In the genomic region with DNA sequence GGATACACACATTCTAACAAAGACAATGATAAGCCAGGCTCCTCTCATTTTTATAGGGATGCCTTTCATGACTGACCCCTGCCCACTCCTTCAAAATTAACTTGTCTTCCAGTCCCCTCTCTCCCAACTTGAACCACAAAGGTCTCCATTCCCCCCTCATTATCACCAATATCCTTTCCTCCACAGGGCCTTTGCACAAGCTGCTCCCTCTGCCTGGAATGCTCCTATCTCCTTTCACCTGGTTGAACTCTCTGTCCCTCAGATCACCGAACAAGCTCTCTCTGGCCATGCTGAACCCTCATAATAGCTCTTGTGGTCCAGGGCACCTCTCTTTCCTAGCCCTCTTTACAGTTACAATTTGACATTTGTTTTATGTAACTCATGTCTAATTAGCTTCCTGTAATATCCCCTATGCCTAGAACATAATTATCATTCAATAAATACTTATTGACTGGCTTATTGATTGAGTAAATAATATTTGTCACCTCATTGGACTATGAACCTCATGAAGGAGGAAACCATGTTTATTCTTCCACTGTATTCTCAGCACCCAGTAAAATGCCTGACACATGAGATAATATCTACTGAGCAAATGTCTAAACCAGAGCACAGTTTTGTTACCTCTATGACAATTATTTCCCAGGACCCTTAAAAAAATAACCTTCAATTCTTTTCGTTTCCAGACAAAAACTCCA, we compare ENCODE assay signal across 2 cellular contexts.
A peak's percentile ranks its signal among the peaks of the same experiment; 100 is the strongest.
TF ChIP-seq lines count a peak whose summit lies in the region.

No MANE protein-coding gene starts in this region.

TF ChIP-seq in K562, 482 proteins besides CTCF, POLR2A, EP300 and RAD21 (continued from another document):
- TF ChIP-seq, protein P1, sequence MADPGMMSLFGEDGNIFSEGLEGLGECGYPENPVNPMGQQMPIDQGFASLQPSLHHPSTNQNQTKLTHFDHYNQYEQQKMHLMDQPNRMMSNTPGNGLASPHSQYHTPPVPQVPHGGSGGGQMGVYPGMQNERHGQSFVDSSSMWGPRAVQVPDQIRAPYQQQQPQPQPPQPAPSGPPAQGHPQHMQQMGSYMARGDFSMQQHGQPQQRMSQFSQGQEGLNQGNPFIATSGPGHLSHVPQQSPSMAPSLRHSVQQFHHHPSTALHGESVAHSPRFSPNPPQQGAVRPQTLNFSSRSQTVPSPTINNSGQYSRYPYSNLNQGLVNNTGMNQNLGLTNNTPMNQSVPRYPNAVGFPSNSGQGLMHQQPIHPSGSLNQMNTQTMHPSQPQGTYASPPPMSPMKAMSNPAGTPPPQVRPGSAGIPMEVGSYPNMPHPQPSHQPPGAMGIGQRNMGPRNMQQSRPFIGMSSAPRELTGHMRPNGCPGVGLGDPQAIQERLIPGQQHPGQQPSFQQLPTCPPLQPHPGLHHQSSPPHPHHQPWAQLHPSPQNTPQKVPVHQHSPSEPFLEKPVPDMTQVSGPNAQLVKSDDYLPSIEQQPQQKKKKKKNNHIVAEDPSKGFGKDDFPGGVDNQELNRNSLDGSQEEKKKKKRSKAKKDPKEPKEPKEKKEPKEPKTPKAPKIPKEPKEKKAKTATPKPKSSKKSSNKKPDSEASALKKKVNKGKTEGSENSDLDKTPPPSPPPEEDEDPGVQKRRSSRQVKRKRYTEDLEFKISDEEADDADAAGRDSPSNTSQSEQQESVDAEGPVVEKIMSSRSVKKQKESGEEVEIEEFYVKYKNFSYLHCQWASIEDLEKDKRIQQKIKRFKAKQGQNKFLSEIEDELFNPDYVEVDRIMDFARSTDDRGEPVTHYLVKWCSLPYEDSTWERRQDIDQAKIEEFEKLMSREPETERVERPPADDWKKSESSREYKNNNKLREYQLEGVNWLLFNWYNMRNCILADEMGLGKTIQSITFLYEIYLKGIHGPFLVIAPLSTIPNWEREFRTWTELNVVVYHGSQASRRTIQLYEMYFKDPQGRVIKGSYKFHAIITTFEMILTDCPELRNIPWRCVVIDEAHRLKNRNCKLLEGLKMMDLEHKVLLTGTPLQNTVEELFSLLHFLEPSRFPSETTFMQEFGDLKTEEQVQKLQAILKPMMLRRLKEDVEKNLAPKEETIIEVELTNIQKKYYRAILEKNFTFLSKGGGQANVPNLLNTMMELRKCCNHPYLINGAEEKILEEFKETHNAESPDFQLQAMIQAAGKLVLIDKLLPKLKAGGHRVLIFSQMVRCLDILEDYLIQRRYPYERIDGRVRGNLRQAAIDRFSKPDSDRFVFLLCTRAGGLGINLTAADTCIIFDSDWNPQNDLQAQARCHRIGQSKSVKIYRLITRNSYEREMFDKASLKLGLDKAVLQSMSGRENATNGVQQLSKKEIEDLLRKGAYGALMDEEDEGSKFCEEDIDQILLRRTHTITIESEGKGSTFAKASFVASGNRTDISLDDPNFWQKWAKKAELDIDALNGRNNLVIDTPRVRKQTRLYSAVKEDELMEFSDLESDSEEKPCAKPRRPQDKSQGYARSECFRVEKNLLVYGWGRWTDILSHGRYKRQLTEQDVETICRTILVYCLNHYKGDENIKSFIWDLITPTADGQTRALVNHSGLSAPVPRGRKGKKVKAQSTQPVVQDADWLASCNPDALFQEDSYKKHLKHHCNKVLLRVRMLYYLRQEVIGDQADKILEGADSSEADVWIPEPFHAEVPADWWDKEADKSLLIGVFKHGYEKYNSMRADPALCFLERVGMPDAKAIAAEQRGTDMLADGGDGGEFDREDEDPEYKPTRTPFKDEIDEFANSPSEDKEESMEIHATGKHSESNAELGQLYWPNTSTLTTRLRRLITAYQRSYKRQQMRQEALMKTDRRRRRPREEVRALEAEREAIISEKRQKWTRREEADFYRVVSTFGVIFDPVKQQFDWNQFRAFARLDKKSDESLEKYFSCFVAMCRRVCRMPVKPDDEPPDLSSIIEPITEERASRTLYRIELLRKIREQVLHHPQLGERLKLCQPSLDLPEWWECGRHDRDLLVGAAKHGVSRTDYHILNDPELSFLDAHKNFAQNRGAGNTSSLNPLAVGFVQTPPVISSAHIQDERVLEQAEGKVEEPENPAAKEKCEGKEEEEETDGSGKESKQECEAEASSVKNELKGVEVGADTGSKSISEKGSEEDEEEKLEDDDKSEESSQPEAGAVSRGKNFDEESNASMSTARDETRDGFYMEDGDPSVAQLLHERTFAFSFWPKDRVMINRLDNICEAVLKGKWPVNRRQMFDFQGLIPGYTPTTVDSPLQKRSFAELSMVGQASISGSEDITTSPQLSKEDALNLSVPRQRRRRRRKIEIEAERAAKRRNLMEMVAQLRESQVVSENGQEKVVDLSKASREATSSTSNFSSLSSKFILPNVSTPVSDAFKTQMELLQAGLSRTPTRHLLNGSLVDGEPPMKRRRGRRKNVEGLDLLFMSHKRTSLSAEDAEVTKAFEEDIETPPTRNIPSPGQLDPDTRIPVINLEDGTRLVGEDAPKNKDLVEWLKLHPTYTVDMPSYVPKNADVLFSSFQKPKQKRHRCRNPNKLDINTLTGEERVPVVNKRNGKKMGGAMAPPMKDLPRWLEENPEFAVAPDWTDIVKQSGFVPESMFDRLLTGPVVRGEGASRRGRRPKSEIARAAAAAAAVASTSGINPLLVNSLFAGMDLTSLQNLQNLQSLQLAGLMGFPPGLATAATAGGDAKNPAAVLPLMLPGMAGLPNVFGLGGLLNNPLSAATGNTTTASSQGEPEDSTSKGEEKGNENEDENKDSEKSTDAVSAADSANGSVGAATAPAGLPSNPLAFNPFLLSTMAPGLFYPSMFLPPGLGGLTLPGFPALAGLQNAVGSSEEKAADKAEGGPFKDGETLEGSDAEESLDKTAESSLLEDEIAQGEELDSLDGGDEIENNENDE (IDR thresholded peaks at IDR 0.05; ENCODE audit: low read depth, low read length), result no peak
- TF ChIP-seq EGR1 (conservative IDR thresholded peaks at IDR 0.05) (no peak), CBX1 (IDR thresholded peaks at IDR 0.05; ENCODE audit: low read depth) (no peak), ZNF561 (CRISPR knock-in tag; conservative IDR thresholded peaks at IDR 0.05) (no peak), ZNF354B (CRISPR knock-in tag; IDR thresholded peaks at IDR 0.05) (no peak)

TF ChIP-seq in liver, 16 proteins besides CTCF, POLR2A, EP300 and RAD21 (continued from another document):
- TF ChIP-seq, protein P2, sequence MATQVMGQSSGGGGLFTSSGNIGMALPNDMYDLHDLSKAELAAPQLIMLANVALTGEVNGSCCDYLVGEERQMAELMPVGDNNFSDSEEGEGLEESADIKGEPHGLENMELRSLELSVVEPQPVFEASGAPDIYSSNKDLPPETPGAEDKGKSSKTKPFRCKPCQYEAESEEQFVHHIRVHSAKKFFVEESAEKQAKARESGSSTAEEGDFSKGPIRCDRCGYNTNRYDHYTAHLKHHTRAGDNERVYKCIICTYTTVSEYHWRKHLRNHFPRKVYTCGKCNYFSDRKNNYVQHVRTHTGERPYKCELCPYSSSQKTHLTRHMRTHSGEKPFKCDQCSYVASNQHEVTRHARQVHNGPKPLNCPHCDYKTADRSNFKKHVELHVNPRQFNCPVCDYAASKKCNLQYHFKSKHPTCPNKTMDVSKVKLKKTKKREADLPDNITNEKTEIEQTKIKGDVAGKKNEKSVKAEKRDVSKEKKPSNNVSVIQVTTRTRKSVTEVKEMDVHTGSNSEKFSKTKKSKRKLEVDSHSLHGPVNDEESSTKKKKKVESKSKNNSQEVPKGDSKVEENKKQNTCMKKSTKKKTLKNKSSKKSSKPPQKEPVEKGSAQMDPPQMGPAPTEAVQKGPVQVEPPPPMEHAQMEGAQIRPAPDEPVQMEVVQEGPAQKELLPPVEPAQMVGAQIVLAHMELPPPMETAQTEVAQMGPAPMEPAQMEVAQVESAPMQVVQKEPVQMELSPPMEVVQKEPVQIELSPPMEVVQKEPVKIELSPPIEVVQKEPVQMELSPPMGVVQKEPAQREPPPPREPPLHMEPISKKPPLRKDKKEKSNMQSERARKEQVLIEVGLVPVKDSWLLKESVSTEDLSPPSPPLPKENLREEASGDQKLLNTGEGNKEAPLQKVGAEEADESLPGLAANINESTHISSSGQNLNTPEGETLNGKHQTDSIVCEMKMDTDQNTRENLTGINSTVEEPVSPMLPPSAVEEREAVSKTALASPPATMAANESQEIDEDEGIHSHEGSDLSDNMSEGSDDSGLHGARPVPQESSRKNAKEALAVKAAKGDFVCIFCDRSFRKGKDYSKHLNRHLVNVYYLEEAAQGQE (IDR thresholded peaks at IDR 0.05), result no peak
- TF ChIP-seq HNF4G (IDR thresholded peaks at IDR 0.05) (peak; percentile 64), TAF1 (conservative IDR thresholded peaks at IDR 0.05) (no peak), NR2F2 (IDR thresholded peaks at IDR 0.05) (no peak), YY1 (IDR thresholded peaks at IDR 0.05) (peak; percentile 63), FOXA1 (IDR thresholded peaks at IDR 0.05) (peak; percentile 84), SP1 (IDR thresholded peaks at IDR 0.05) (peak; percentile 57), HNF4A (conservative IDR thresholded peaks at IDR 0.05) (peak; percentile 89 to 90), EGR1 (IDR thresholded peaks at IDR 0.05; ENCODE audit: low read depth in 2 of 2) (peak in 1 of 2 donors; percentile 57), RXRA (IDR thresholded peaks at IDR 0.05) (peak; percentile 29 to 54), JUND (IDR thresholded peaks at IDR 0.05) (peak; percentile 60 to 89)
- TF ChIP-seq, protein P3, sequence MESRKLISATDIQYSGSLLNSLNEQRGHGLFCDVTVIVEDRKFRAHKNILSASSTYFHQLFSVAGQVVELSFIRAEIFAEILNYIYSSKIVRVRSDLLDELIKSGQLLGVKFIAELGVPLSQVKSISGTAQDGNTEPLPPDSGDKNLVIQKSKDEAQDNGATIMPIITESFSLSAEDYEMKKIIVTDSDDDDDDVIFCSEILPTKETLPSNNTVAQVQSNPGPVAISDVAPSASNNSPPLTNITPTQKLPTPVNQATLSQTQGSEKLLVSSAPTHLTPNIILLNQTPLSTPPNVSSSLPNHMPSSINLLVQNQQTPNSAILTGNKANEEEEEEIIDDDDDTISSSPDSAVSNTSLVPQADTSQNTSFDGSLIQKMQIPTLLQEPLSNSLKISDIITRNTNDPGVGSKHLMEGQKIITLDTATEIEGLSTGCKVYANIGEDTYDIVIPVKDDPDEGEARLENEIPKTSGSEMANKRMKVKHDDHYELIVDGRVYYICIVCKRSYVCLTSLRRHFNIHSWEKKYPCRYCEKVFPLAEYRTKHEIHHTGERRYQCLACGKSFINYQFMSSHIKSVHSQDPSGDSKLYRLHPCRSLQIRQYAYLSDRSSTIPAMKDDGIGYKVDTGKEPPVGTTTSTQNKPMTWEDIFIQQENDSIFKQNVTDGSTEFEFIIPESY (IDR thresholded peaks at IDR 0.05), result peak; percentile 69
- TF ChIP-seq, protein P4, sequence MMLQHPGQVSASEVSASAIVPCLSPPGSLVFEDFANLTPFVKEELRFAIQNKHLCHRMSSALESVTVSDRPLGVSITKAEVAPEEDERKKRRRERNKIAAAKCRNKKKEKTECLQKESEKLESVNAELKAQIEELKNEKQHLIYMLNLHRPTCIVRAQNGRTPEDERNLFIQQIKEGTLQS (IDR thresholded peaks at IDR 0.05), result no peak
- TF ChIP-seq, protein P5, sequence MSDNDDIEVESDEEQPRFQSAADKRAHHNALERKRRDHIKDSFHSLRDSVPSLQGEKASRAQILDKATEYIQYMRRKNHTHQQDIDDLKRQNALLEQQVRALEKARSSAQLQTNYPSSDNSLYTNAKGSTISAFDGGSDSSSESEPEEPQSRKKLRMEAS (IDR thresholded peaks at IDR 0.05), result peak; percentile 49
